31 cellular contexts compared by ENCODE assay signal in genomic region chr3:158804441-158804840, GRCh38. TPM values are rescaled to one million over a fixed set of nuclear protein-coding genes. Genes with fewer than 3 reads are reported as not detected.
A peak's percentile ranks its signal among the peaks of the same experiment; 100 is the strongest.
DNase-seq lines count a peak whose midpoint lies in the region; TF ChIP-seq lines count a peak whose summit lies in the region.
"Had no signal": no experiment of that assay in that cellular context is flagged by ENCODE, and none has a peak within 500 bp of the region (broad histone marks: within the 10 kb centered on the region; RNA-seq: fewer than 3 reads in every experiment).

No MANE protein-coding gene starts in this region.

- no peak overlapping the region for H3K4me3 Mint-ChIP-seq in glutamatergic neuron (ENCODE audit: unreplicated experiment)
- H3K4me3 Mint-ChIP-seq: activated CD8-positive, alpha-beta memory T cell treated with anti-CD3 and anti-CD28 coated beads, Interleukin-2, amount 10 ng/mL, durations not matched to agents 7 days and 5 days; activated naive CD4-positive, alpha-beta T cell treated with anti-CD3 and anti-CD28 coated beads, Interleukin-2, amount 10 ng/mL, durations not matched to agents 7 days and 5 days; stimulated activated naive CD8-positive, alpha-beta T cell treated with anti-CD3 and anti-CD28 coated beads, Interleukin-15, amount 100 ng/mL, for 72 hours; WTC11 had no signal

- DNase-seq in HL-60 (ENCODE audit: low read depth in 1 of 2, low spot score in 1 of 2): no peak
- DNase-seq in fibroblast of the aortic adventitia (ENCODE audit: low read depth): no peak
- DNase-seq in stomach: no peak
- no peak for DNase-seq in ureter (ENCODE audit: low spot score)
- no peak for DNase-seq in glutamatergic neuron
- no peak for DNase-seq in activated gamma-delta T cell (lab: John Stamatoyannopoulos, UW)
- DNase-seq: ACHN; activated CD8-positive, alpha-beta memory T cell treated with anti-CD3 and anti-CD28 coated beads, Interleukin-2, amount 10 ng/mL, durations not matched to agents 7 days and 5 days; activated naive CD4-positive, alpha-beta T cell treated with anti-CD3 and anti-CD28 coated beads, Interleukin-2, amount 10 ng/mL, durations not matched to agents 7 days and 5 days; amygdala; BE2C; Caco-2; DMS79; effector memory CD8-positive, alpha-beta T cell; gastrocnemius medialis; left ventricle myocardium inferior; NCI-H1436 treated with DMSO at 0.1 percent for 48 hours; NCI-H2107; NCI-H446 treated with DMSO at 0.1 percent for 48 hours; NCI-H82; ovary; retina; SIG-M5; small intestine; stimulated activated CD8-positive, alpha-beta memory T cell treated with anti-CD3 and anti-CD28 coated beads, Interleukin-4, amount 100 ng/mL, for 48 hours; stimulated activated naive CD8-positive, alpha-beta T cell treated with anti-CD3 and anti-CD28 coated beads, Interleukin-15, amount 100 ng/mL, for 72 hours; tibial artery had no signal

- peak overlapping the region in 5 of 10 experiments; percentile 68 to 88 (median 81); a peak in 8 of 20 replicates for H3K4me3 ChIP-seq in BLaER1 treated with 17β-estradiol and CSF1 and Interleukin-3, amounts not matched to agents 10 nM and 100 nM
- H3K4me3 ChIP-seq in HL-60 (replicated peaks; ENCODE audit: insufficient read depth, low read length) (peak overlapping the region; percentile 91), SU-DHL-6 (ENCODE audit: insufficient read depth, low read length, poor library complexity, severe bottlenecking) (no peak overlapping the region), fibroblast of the aortic adventitia (ENCODE audit: low read depth, low read length) (peak overlapping the region; percentile 22), stomach (no peak overlapping the region)
- H3K4me3 ChIP-seq: gastrocnemius medialis, ovary, tibial artery had no signal

- no peak for TF ChIP-seq CTCF in HL-60 (IDR thresholded peaks at IDR 0.05; ENCODE audit: insufficient read depth, low read length)
- TF ChIP-seq CTCF in SU-DHL-6 (IDR thresholded peaks at IDR 0.05; ENCODE audit: insufficient read depth, low read length, poor library complexity, severe bottlenecking): no peak
- no peak for TF ChIP-seq CTCF in fibroblast of the aortic adventitia (IDR thresholded peaks at IDR 0.05; ENCODE audit: insufficient read depth, low read length)
- no peak for TF ChIP-seq CTCF in stomach (IDR thresholded peaks at IDR 0.05)
- TF ChIP-seq CTCF in glutamatergic neuron (IDR thresholded peaks at IDR 0.05; ENCODE audit: partially characterized antibody, unreplicated experiment): no peak

- peaks cover 7% of the 10 kb centered on the region for H3K4me1 Mint-ChIP-seq in glutamatergic neuron (ENCODE audit: low read depth, unreplicated experiment)

- no peaks in the 10 kb centered on the region for H3K9me2 ChIP-seq in SU-DHL-6 (replicated peaks; ENCODE audit: insufficient read depth, low read length)

- H3K27me3 Mint-ChIP-seq in glutamatergic neuron (ENCODE audit: unreplicated experiment): peaks cover 8% of the 10 kb centered on the region
- H3K27me3 Mint-ChIP-seq: activated CD8-positive, alpha-beta memory T cell treated with anti-CD3 and anti-CD28 coated beads, Interleukin-2, amount 10 ng/mL, durations not matched to agents 7 days and 5 days; effector memory CD8-positive, alpha-beta T cell; stimulated activated naive CD8-positive, alpha-beta T cell treated with anti-CD3 and anti-CD28 coated beads, Interleukin-15, amount 100 ng/mL, for 72 hours had no signal

- H3K27me3 ChIP-seq in BLaER1 treated with 17β-estradiol and CSF1 and Interleukin-3, amounts not matched to agents 10 nM and 100 nM: no peaks in the 10 kb centered on the region
- no peaks in the 10 kb centered on the region for H3K27me3 ChIP-seq in HL-60 (ENCODE audit: insufficient read depth, poor library complexity, severe bottlenecking)
- H3K27me3 ChIP-seq in SU-DHL-6 (ENCODE audit: low read length): no peaks in the 10 kb centered on the region
- no peaks in the 10 kb centered on the region for H3K27me3 ChIP-seq in stomach
- H3K27me3 ChIP-seq: BE2C, gastrocnemius medialis, ovary, tibial artery had no signal

- no peak for TF ChIP-seq EP300 in stomach (IDR thresholded peaks at IDR 0.05)

- H4K20me1 ChIP-seq in BLaER1 treated with 17β-estradiol and CSF1 and Interleukin-3, amounts not matched to agents 10 nM and 100 nM: peaks cover 0 to 29% (median 0%) of the 10 kb centered on the region in 11 experiments; a peak in 7 of 22 replicates
- H4K20me1 ChIP-seq in SU-DHL-6 (ENCODE audit: low read depth, low read length): no peaks in the 10 kb centered on the region

- no peaks in the 10 kb centered on the region for H3K36me3 Mint-ChIP-seq in glutamatergic neuron (ENCODE audit: unreplicated experiment)
- H3K36me3 Mint-ChIP-seq: WTC11 had no signal

- H3K9me3 Mint-ChIP-seq in glutamatergic neuron (ENCODE audit: unreplicated experiment): no peaks in the 10 kb centered on the region
- H3K9me3 Mint-ChIP-seq: activated naive CD4-positive, alpha-beta T cell treated with anti-CD3 and anti-CD28 coated beads, Interleukin-2, amount 10 ng/mL, durations not matched to agents 7 days and 5 days; effector memory CD8-positive, alpha-beta T cell; stimulated activated naive CD8-positive, alpha-beta T cell treated with anti-CD3 and anti-CD28 coated beads, Interleukin-15, amount 100 ng/mL, for 72 hours; WTC11 had no signal

- peaks cover 20 to 62% (median 44%) of the 10 kb centered on the region in 10 experiments for H3K4me1 ChIP-seq in BLaER1 treated with 17β-estradiol and CSF1 and Interleukin-3, amounts not matched to agents 10 nM and 100 nM
- H3K4me1 ChIP-seq in stomach: peaks cover 5 to 49% (median 27%) of the 10 kb centered on the region in 4 donors
- H3K4me1 ChIP-seq: BE2C, Caco-2 had no signal

- H3F3A ChIP-seq in SU-DHL-6 (ENCODE audit: insufficient read depth): peaks cover 8% of the 10 kb centered on the region; the same call in 1 of the 2 replicates

- no peak for TF ChIP-seq POLR2A in stomach (IDR thresholded peaks at IDR 0.05)

- peak overlapping the region in 4 of 11 experiments; percentile 93 to 98 (median 98); a peak in 6 of 22 replicates for H3K27ac ChIP-seq in BLaER1 treated with 17β-estradiol and CSF1 and Interleukin-3, amounts not matched to agents 10 nM and 100 nM
- peak overlapping the region; percentile 97 for H3K27ac ChIP-seq in HL-60 (replicated peaks)
- H3K27ac ChIP-seq in SU-DHL-6 (ENCODE audit: low read depth, low read length): no peak overlapping the region
- no peak overlapping the region for H3K27ac ChIP-seq in stomach
- H3K27ac ChIP-seq: gastrocnemius medialis, KMS-11, left ventricle myocardium inferior, ovary, tibial artery had no signal

- H3K27ac Mint-ChIP-seq in glutamatergic neuron (ENCODE audit: unreplicated experiment): no peak overlapping the region
- H3K27ac Mint-ChIP-seq: activated CD8-positive, alpha-beta memory T cell treated with anti-CD3 and anti-CD28 coated beads, Interleukin-2, amount 10 ng/mL, durations not matched to agents 7 days and 5 days; activated naive CD4-positive, alpha-beta T cell treated with anti-CD3 and anti-CD28 coated beads, Interleukin-2, amount 10 ng/mL, durations not matched to agents 7 days and 5 days; effector memory CD8-positive, alpha-beta T cell; stimulated activated naive CD8-positive, alpha-beta T cell treated with anti-CD3 and anti-CD28 coated beads, Interleukin-15, amount 100 ng/mL, for 72 hours; WTC11 had no signal

- peaks cover 43% of the 10 kb centered on the region for H3K79me2 ChIP-seq in SU-DHL-6 (ENCODE audit: insufficient read depth, low read length)

- peaks cover 35 to 55% (median 53%) of the 10 kb centered on the region in 11 experiments for H3K36me3 ChIP-seq in BLaER1 treated with 17β-estradiol and CSF1 and Interleukin-3, amounts not matched to agents 10 nM and 100 nM
- peaks cover 25% of the 10 kb centered on the region; the same call in 1 of the 2 replicates for H3K36me3 ChIP-seq in SU-DHL-6 (ENCODE audit: low read length)
- peaks cover 8 to 44% (median 34%) of the 10 kb centered on the region in 4 donors for H3K36me3 ChIP-seq in stomach
- H3K36me3 ChIP-seq: BE2C, ovary had no signal

- peak overlapping the region in 5 of 11 experiments; percentile 27 to 96 (median 94); a peak in 8 of 22 replicates for H3K9ac ChIP-seq in BLaER1 treated with 17β-estradiol and CSF1 and Interleukin-3, amounts not matched to agents 10 nM and 100 nM
- 0 out of 2 replicates have a peak overlapping the region, but pooled peaks have one; percentile 63 for H3K9ac ChIP-seq in SU-DHL-6 (ENCODE audit: low read length)
- H3K9ac ChIP-seq: KMS-11 had no signal

- WGBS in stomach, 5 donors: 62 to 76% (median 72%) methylated on average over 3 of the region's 3 CpGs

- no peaks in the 10 kb centered on the region for H3K9me3 ChIP-seq in BLaER1 treated with 17β-estradiol and CSF1 and Interleukin-3, amounts not matched to agents 10 nM and 100 nM (replicated peaks in 1 of 11)
- no peaks in the 10 kb centered on the region for H3K9me3 ChIP-seq in SU-DHL-6 (ENCODE audit: insufficient read depth, low read length)
- no peaks in the 10 kb centered on the region for H3K9me3 ChIP-seq in stomach
- H3K9me3 ChIP-seq: BE2C, Caco-2, gastrocnemius medialis, left ventricle myocardium inferior, ovary, tibial artery had no signal

- H3K4me2 ChIP-seq in BLaER1 treated with 17β-estradiol and CSF1 and Interleukin-3, amounts not matched to agents 10 nM and 100 nM: peak overlapping the region in 7 of 11 experiments; percentile 77 to 96 (median 89); a peak in 12 of 22 replicates
- H3K4me2 ChIP-seq in SU-DHL-6 (ENCODE audit: low read depth, low read length, poor library complexity, severe bottlenecking): peak overlapping the region; percentile 92

- intact Hi-C loops in stomach (cut with DNase I; ENCODE audit: low total_unique reads): no loop called here

- H2AFZ ChIP-seq in SU-DHL-6 (ENCODE audit: low read depth, low read length, severe bottlenecking): no peak overlapping the region

RNA-seq across cellular contexts. Expression of gene MFSD1, which starts 2.6 kb away (rescaled TPM):
- 168 and 223 TPM in 2 replicates for total RNA-seq in fibroblast of the aortic adventitia (ENCODE audit: low replicate concordance)
- total RNA-seq in stomach: 100 to 1,000 TPM in 2 of 5 donors, 10 to 100 TPM in 3; 23.9 to 187 (median 44.8) TPM
- polyA plus RNA-seq in stomach: 10 to 100 TPM; 22.3 to 28.3 (median 22.7) TPM
- 67.6 TPM for total RNA-seq in ureter
- 26.6 TPM for total RNA-seq in glutamatergic neuron (ENCODE audit: unreplicated experiment)

Comparison
In these comparisons a context has a peak if more than half of its experiments do, and no peak if none do; other contexts are left out.
1. H3K4me3 ChIP-seq: peak in HL-60 (single experiment) and fibroblast of the aortic adventitia (single experiment); none in SU-DHL-6 (single experiment) and stomach (0 of 4).